In the genomic region with DNA sequence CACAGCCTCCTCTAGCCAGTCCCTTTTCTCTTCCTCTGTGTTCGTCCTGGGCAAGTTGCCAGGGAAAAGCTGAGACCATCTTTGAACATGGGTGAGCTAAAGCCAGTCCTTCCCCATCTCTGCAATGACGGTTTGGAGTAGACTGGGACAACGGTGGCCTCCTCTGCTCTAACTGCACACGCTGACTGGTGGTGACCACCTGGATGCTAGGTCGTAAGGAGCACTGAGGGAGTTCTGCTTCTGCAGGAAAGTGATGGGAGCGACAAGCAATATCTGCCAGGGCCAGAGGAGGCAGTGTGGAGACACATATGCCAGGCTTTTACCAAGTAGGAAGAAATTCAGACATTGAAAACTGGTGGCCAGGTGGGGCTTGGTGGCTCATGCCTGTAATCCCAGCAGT, we compare ENCODE assay signal across 8 cellular contexts.
A peak's percentile ranks its signal among the peaks of the same experiment; 100 is the strongest.
DNase-seq lines count a peak whose midpoint lies in the region; ATAC-seq and TF ChIP-seq lines count a peak whose summit lies in the region.

No MANE protein-coding gene starts in this region.

- H3K4me1 Mint-ChIP-seq in T-cell: peaks cover 3 to 11% (median 6%) of the 10 kb centered on the region in 3 donors

- CTCF ChIA-PET in T-cell (lab: Charles Lee): interaction anchor here in 1 of 2 donors (0.5 kb wide), 1 partner anchor 56 kb away, joined by 3 read pairs; no protein-coding TSS in a partner anchor

- H3K27me3 Mint-ChIP-seq in T-cell: no peaks in the 10 kb centered on the region

- intact Hi-C loops in esophagus squamous epithelium (cut with DNase I): no loop called here

- no peaks in the 10 kb centered on the region for H3K27me3 ChIP-seq in HL-60 (ENCODE audit: insufficient read depth, poor library complexity, severe bottlenecking)
- no peaks in the 10 kb centered on the region for H3K27me3 ChIP-seq in esophagus squamous epithelium

- no peaks in the 10 kb centered on the region for H3K9me3 Mint-ChIP-seq in T-cell

- peak; percentile 45 to 66 (median 52) for ATAC-seq in T-cell (replicated peaks in 1 of 4)
- no peak for ATAC-seq in GM19452 (IDR thresholded peaks at IDR 0.05; ENCODE audit: unreplicated experiment)

- POLR2A ChIA-PET in T-cell (lab: Charles Lee): no interaction called here

- WGBS in esophagus squamous epithelium, 2 donors: 16 to 31% methylated on average over 4 of the region's 6 CpGs

- peak overlapping the region; percentile 50 to 75 for H3K27ac Mint-ChIP-seq in T-cell

- H3K27ac ChIP-seq in HL-60 (replicated peaks) (no peak overlapping the region), esophagus squamous epithelium (no peak overlapping the region)

- no peak for TF ChIP-seq POLR2A in esophagus squamous epithelium (IDR thresholded peaks at IDR 0.05)

- no peak overlapping the region for H3K4me3 Mint-ChIP-seq in T-cell

- H3K4me3 ChIP-seq in HL-60 (replicated peaks; ENCODE audit: insufficient read depth, low read length): no peak overlapping the region
- no peak overlapping the region for H3K4me3 ChIP-seq in esophagus squamous epithelium

- TF ChIP-seq CTCF in HL-60 (IDR thresholded peaks at IDR 0.05; ENCODE audit: insufficient read depth, low read length) (peak; percentile 49), esophagus squamous epithelium (IDR thresholded peaks at IDR 0.05) (peak in 4 of 6 experiments; percentile 26 to 52 (median 28))

- no peaks in the 10 kb centered on the region for H3K9me3 ChIP-seq in esophagus squamous epithelium

- H3K36me3 ChIP-seq in esophagus squamous epithelium: no peaks in the 10 kb centered on the region

- no peaks in the 10 kb centered on the region for H3K36me3 Mint-ChIP-seq in T-cell

- DNase-seq in NCI-H1417 (lab: John Stamatoyannopoulos, UW) (peak in 2 of 3 experiments; percentile 5 to 7), NCI-H1417 treated with DMSO at 0.1 percent for 48 hours (lab: John Stamatoyannopoulos, UW) (no peak), HL-60 (ENCODE audit: low read depth in 1 of 2, low spot score in 1 of 2) (peak in 1 of 2 experiments; percentile 56), T-cell (peak in 16 of 34 experiments; percentile 11 to 34 (median 18)), esophagus squamous epithelium (lab: John Stamatoyannopoulos, UW) (no peak), occipital lobe (lab: John Stamatoyannopoulos, UW) (peak; percentile 28), NCI-H2107 (lab: John Stamatoyannopoulos, UW) (no peak)

- no peaks in the 10 kb centered on the region for H3K4me1 ChIP-seq in esophagus squamous epithelium

Comparison
In these comparisons a context has a peak if more than half of its experiments do, and no peak if none do; other contexts are left out.
1. DNase-seq: peak in NCI-H1417 (2 of 3) and occipital lobe (single experiment); none in NCI-H1417 treated with DMSO at 0.1 percent for 48 hours (single experiment), esophagus squamous epithelium (single experiment) and NCI-H2107 (single experiment).